ENCODE assay signal across 22 cellular contexts in genomic region chr13:55062662-55063061, GRCh38.
"Had no signal": no experiment of that assay in that cellular context is flagged by ENCODE, and none has a peak within 500 bp of the region (broad histone marks: within the 10 kb centered on the region; RNA-seq: fewer than 3 reads in every experiment).

No MANE protein-coding gene starts in this region.

- H3K9me3 ChIP-seq: neutrophil, right atrium auricular region, right lobe of liver, testis, thyroid gland, upper lobe of right lung had no signal

- H3K36me3 ChIP-seq: left ventricle myocardium inferior, neutrophil, right atrium auricular region, right lobe of liver, thyroid gland, transverse colon, upper lobe of right lung had no signal

- H3K27me3 ChIP-seq: neutrophil, right atrium auricular region, right lobe of liver, testis, thyroid gland, transverse colon, upper lobe of right lung had no signal

- H3K4me2 ChIP-seq: smooth muscle cell had no signal

- H3K27ac ChIP-seq: left ventricle myocardium inferior, neutrophil, parathyroid adenoma, right atrium auricular region, right lobe of liver, testis, thyroid gland, transverse colon, upper lobe of right lung had no signal

- H2AFZ ChIP-seq: parathyroid adenoma had no signal

- DNase-seq: head of caudate nucleus; hippocampal formation; islet precursor cell; left ventricle myocardium inferior; naive thymus-derived CD8-positive, alpha-beta T cell; occipital lobe; right lobe of liver; stimulated activated CD4-positive, alpha-beta T cell treated with anti-CD3 and anti-CD28 coated beads, Interleukin-1b, Interleukin-23, amount 100 ng/mL, for 48 hours; stimulated activated CD4-positive, alpha-beta T cell treated with anti-CD3 and anti-CD28 coated beads, Interleukin-2, amount 100 ng/mL, for 48 hours; stimulated activated CD4-positive, alpha-beta T cell treated with anti-CD3 and anti-CD28 coated beads, Interleukin-4, amount 100 ng/mL, for 4 hours; stimulated activated CD8-positive, alpha-beta memory T cell treated with anti-CD3 and anti-CD28 coated beads, Interleukin-4, amount 100 ng/mL, for 48 hours; stimulated activated naive CD4-positive, alpha-beta T cell treated with Interleukin-2 at 50 U/mL for 16 hours; stimulated activated naive CD8-positive, alpha-beta T cell treated with anti-CD3 and anti-CD28 coated beads, Interleukin-15, amount 100 ng/mL, for 72 hours; testis; thyroid gland; transverse colon; upper lobe of right lung had no signal

- ATAC-seq: naive thymus-derived CD8-positive, alpha-beta T cell; right lobe of liver; stimulated activated memory B cell treated with anti-CD40 and anti-IgM and Interleukin-4, amounts not matched to agents 10 μg/mL and 1 μg/mL and 100 μg/mL, for 72 hours; stimulated activated naive CD8-positive, alpha-beta T cell treated with anti-CD3 and anti-CD28 coated beads, Interleukin-15, amount 100 ng/mL, for 72 hours; upper lobe of right lung had no signal

- H3K4me3 ChIP-seq: left ventricle myocardium inferior, right atrium auricular region, right lobe of liver, smooth muscle cell, testis, thyroid gland, transverse colon, upper lobe of right lung had no signal

- H3K9ac ChIP-seq: parathyroid adenoma had no signal

- H3K4me1 ChIP-seq: left ventricle myocardium inferior, parathyroid adenoma, right atrium auricular region, right lobe of liver, testis, thyroid gland, transverse colon, upper lobe of right lung had no signal
